8 cellular contexts compared by ENCODE assay signal in genomic region chr16:29848420-29849297, GRCh38.
A peak's percentile ranks its signal among the peaks of the same experiment; 100 is the strongest.
DNase-seq lines count a peak whose midpoint lies in the region; ATAC-seq lines count a peak whose summit lies in the region.

No MANE protein-coding gene starts in this region.

- no peak overlapping the region for H3K4me3 Mint-ChIP-seq in central memory CD8-positive, alpha-beta T cell

- peak; percentile 83 for DNase-seq in NCI-H82 (lab: John Stamatoyannopoulos, UW)
- DNase-seq in NCI-H82 treated with DMSO at 0.1 percent for 48 hours (lab: John Stamatoyannopoulos, UW; ENCODE audit: unreplicated experiment): no peak
- peak; percentile 60 for DNase-seq in NCI-H1694 (lab: John Stamatoyannopoulos, UW)
- peak; percentile 80 to 81 for DNase-seq in activated CD4-positive, alpha-beta T cell treated with anti-CD3 and anti-CD28 coated beads for 24 hours (ENCODE audit: low read depth in 2 of 2)
- peak; percentile 68 for DNase-seq in central memory CD8-positive, alpha-beta T cell (ENCODE audit: low spot score in 2 of 2)
- peak; percentile 71 for DNase-seq in left kidney (ENCODE audit: low read depth, low spot score)
- DNase-seq in stimulated activated CD4-positive, alpha-beta T cell treated with anti-CD3 and anti-CD28 coated beads, Interleukin-4, amount 100 ng/mL, for 4 hours: peak; percentile 75 to 85
- no peak for DNase-seq in NCI-H1048 (lab: John Stamatoyannopoulos, UW)

- peak; percentile 85 for ATAC-seq in central memory CD8-positive, alpha-beta T cell (replicated peaks; ENCODE audit: extremely low read depth, poor library complexity, severe bottlenecking)

- H3K36me3 Mint-ChIP-seq in central memory CD8-positive, alpha-beta T cell (ENCODE audit: insufficient read depth): peaks cover 20% of the 10 kb centered on the region

- H3K27me3 Mint-ChIP-seq in central memory CD8-positive, alpha-beta T cell: no peaks in the 10 kb centered on the region

- H3K4me1 Mint-ChIP-seq in central memory CD8-positive, alpha-beta T cell: peaks cover 11% of the 10 kb centered on the region

- no peaks in the 10 kb centered on the region for H3K9me3 Mint-ChIP-seq in central memory CD8-positive, alpha-beta T cell

- peak overlapping the region; percentile 71 for H3K27ac Mint-ChIP-seq in central memory CD8-positive, alpha-beta T cell (ENCODE audit: low read depth)

Comparison
In these comparisons a context has a peak if more than half of its experiments do, and no peak if none do; other contexts are left out.
1. DNase-seq: peak in NCI-H82 (single experiment), NCI-H1694 (single experiment), activated CD4-positive, alpha-beta T cell treated with anti-CD3 and anti-CD28 coated beads for 24 hours (2 of 2), central memory CD8-positive, alpha-beta T cell (2 of 2), left kidney (single experiment) and stimulated activated CD4-positive, alpha-beta T cell treated with anti-CD3 and anti-CD28 coated beads, Interleukin-4, amount 100 ng/mL, for 4 hours (2 of 2); none in NCI-H82 treated with DMSO at 0.1 percent for 48 hours (single experiment) and NCI-H1048 (single experiment).